Comparison of ENCODE assay signal across 8 cellular contexts in genomic region chr9:123081824-123082223, GRCh38. TPM values are rescaled to one million over a fixed set of nuclear protein-coding genes. Genes with fewer than 3 reads are reported as not detected.
DNase-seq lines count a peak whose midpoint lies in the region; ATAC-seq and TF ChIP-seq lines count a peak whose summit lies in the region.

No MANE protein-coding gene starts in this region.

- H3K79me2 ChIP-seq in H9 (ENCODE audit: insufficient read depth, low read length): no peaks in the 10 kb centered on the region

- no peak overlapping the region for H2BK12ac ChIP-seq in H9 (ENCODE audit: insufficient read length, low read depth, low read length)

- no peak overlapping the region for H3K18ac ChIP-seq in H9 (ENCODE audit: insufficient read length, low read depth, low read length)

- H3K27me3 Mint-ChIP-seq in H9 (ENCODE audit: low read depth): no peaks in the 10 kb centered on the region
- no peaks in the 10 kb centered on the region for H3K27me3 Mint-ChIP-seq in progenitor cell of endocrine pancreas

- no peak overlapping the region for H3K4me3 Mint-ChIP-seq in H9
- no peak overlapping the region for H3K4me3 Mint-ChIP-seq in progenitor cell of endocrine pancreas (ENCODE audit: low read depth)

- no peak overlapping the region for H2AFZ ChIP-seq in H9 (ENCODE audit: low read length)

- H3K79me1 ChIP-seq in H9 (ENCODE audit: insufficient read depth, low read depth, low read length, poor library complexity, severe bottlenecking): no peaks in the 10 kb centered on the region

- H3K4me1 Mint-ChIP-seq in H9 (peaks cover 14 to 17% of the 10 kb centered on the region in 2 experiments), progenitor cell of endocrine pancreas (ENCODE audit: low read depth) (peaks cover 20% of the 10 kb centered on the region)

- H3K56ac ChIP-seq in H9 (ENCODE audit: insufficient read length, low read depth, low read length): no peak overlapping the region

- H2BK120ac ChIP-seq in H9 (ENCODE audit: low read depth, low read length, poor library complexity, severe bottlenecking): no peak overlapping the region

- H2AK5ac ChIP-seq in H9 (ENCODE audit: insufficient read length, low read length): no peak overlapping the region

- H3K4me1 ChIP-seq in H9 (ENCODE audit: insufficient read depth, low read length): peaks cover 5% of the 10 kb centered on the region; the same call in 1 of the 2 replicates

- no peak overlapping the region for H4K5ac ChIP-seq in H9 (ENCODE audit: insufficient read length, low read depth, low read length)

- no peak overlapping the region for H3K4ac ChIP-seq in H9 (ENCODE audit: low read depth, low read length)

- no peak overlapping the region for H3K9ac ChIP-seq in H9 (ENCODE audit: extremely low read depth, insufficient read length, low read length)

- peaks cover 28% of the 10 kb centered on the region for H3K36me3 ChIP-seq in MG63

- H3T11ph ChIP-seq in H9 (ENCODE audit: low read length): no peak overlapping the region

- H2BK20ac ChIP-seq in H9 (ENCODE audit: low read depth, low read length, poor library complexity, severe bottlenecking): no peak overlapping the region

- DNase-seq in COLO829 (ENCODE audit: low spot score) (peak; percentile 45), H9 (no peak), SKM-1 (lab: John Stamatoyannopoulos, UW; ENCODE audit: unreplicated experiment) (peak; percentile 27), fibroblast of mammary gland (ENCODE audit: low read depth) (peak; percentile 57), progenitor cell of endocrine pancreas (ENCODE audit: low spot score, unreplicated experiment) (no peak), MG63 (no peak), UCSD-AML1 (lab: John Stamatoyannopoulos, UW; ENCODE audit: unreplicated experiment) (no peak)

- H2BK5ac ChIP-seq in H9 (ENCODE audit: insufficient read length, low read length): no peak overlapping the region

- H3K23me2 ChIP-seq in H9 (ENCODE audit: insufficient read length, low read depth, low read length, poor library complexity, severe bottlenecking): no peaks in the 10 kb centered on the region

- H3K27me3 ChIP-seq in H9 (ENCODE audit: insufficient read depth, low read length): no peaks in the 10 kb centered on the region
- H3K27me3 ChIP-seq in MG63: no peaks in the 10 kb centered on the region

- no peak overlapping the region for H4K8ac ChIP-seq in H9 (replicated peaks; ENCODE audit: insufficient read length, low read depth, low read length)

- H3K4me3 ChIP-seq in fibroblast of mammary gland (ENCODE audit: control insufficient read depth, low read depth, low read length): no peak overlapping the region
- H3K4me3 ChIP-seq in MG63: no peak overlapping the region

- no peak overlapping the region for H2BK15ac ChIP-seq in H9 (ENCODE audit: low read depth, low read length)

- H4K20me1 ChIP-seq in H9 (ENCODE audit: control insufficient read depth, insufficient read depth, insufficient read length): no peaks in the 10 kb centered on the region

- H3K4me2 ChIP-seq in H9 (ENCODE audit: insufficient read depth, insufficient read length, low read length): no peak overlapping the region

- H3K9me3 ChIP-seq in H9 (ENCODE audit: control insufficient read depth, low read depth, low read length) (no peaks in the 10 kb centered on the region), MG63 (no peaks in the 10 kb centered on the region)

- no peak overlapping the region for H3K14ac ChIP-seq in H9 (ENCODE audit: insufficient read depth, low read length)

- WGBS in H9 (ENCODE audit: extremely low coverage, insufficient read length, low lambda C conversion rate): no CpG with 5 or more reads among the region's 2 CpGs

- H4K91ac ChIP-seq in H9 (ENCODE audit: insufficient read length, low read depth, low read length): no peak overlapping the region

- TF ChIP-seq CTCF in H9 (conservative IDR thresholded peaks at IDR 0.05) (peak; percentile 72), fibroblast of mammary gland (conservative IDR thresholded peaks at IDR 0.05; ENCODE audit: control insufficient read depth, insufficient read depth, low read depth, low read length) (peak; percentile 69), progenitor cell of endocrine pancreas (IDR thresholded peaks at IDR 0.05; ENCODE audit: unreplicated experiment) (peak; percentile 72)

- no peak overlapping the region for H3K27ac ChIP-seq in H9 (ENCODE audit: insufficient read length, low read depth, low read length)

- H3K36me3 Mint-ChIP-seq in H9 (ENCODE audit: insufficient read depth in 1 of 3, low read depth in 3 of 3): peaks cover 16 to 70% (median 66%) of the 10 kb centered on the region in 3 experiments; a peak in 6 of 7 replicates
- peaks cover 27% of the 10 kb centered on the region for H3K36me3 Mint-ChIP-seq in progenitor cell of endocrine pancreas (ENCODE audit: insufficient read depth)

- ATAC-seq in GM18498 (IDR thresholded peaks at IDR 0.05; ENCODE audit: unreplicated experiment): no peak

- no peak overlapping the region for H3K23ac ChIP-seq in H9 (ENCODE audit: insufficient read length, low read depth, low read length)

- no peaks in the 10 kb centered on the region for H3K9me3 Mint-ChIP-seq in H9
- no peaks in the 10 kb centered on the region for H3K9me3 Mint-ChIP-seq in progenitor cell of endocrine pancreas (ENCODE audit: low read depth)

- no peak overlapping the region; a peak in 1 of 7 replicates for H3K27ac Mint-ChIP-seq in H9
- no peak overlapping the region for H3K27ac Mint-ChIP-seq in progenitor cell of endocrine pancreas

RNA-seq across cellular contexts. Expression of gene GPR21, which starts 48.4 kb away (rescaled TPM):
- total RNA-seq in H9 (2021): 0.87 and 1.0 TPM in 2 replicates
- total RNA-seq in progenitor cell of endocrine pancreas: 2.9 and 3.4 TPM in 2 replicates
- not detected in 2 replicates for total RNA-seq in MG63 (2014; rRNA removed; shearing (Covaris generic); ENCODE audit: low replicate concordance)

Comparison
In these comparisons a context has a peak if more than half of its experiments do, and no peak if none do; other contexts are left out.
1. DNase-seq: peak in COLO829 (single experiment), SKM-1 (single experiment) and fibroblast of mammary gland (single experiment); none in H9 (single experiment), progenitor cell of endocrine pancreas (single experiment), MG63 (single experiment) and UCSD-AML1 (single experiment).
2. Peak in every context shown above with its lines, with median percentiles within 50 percentile points of each other: CTCF ChIP-seq.